In the genomic region with DNA sequence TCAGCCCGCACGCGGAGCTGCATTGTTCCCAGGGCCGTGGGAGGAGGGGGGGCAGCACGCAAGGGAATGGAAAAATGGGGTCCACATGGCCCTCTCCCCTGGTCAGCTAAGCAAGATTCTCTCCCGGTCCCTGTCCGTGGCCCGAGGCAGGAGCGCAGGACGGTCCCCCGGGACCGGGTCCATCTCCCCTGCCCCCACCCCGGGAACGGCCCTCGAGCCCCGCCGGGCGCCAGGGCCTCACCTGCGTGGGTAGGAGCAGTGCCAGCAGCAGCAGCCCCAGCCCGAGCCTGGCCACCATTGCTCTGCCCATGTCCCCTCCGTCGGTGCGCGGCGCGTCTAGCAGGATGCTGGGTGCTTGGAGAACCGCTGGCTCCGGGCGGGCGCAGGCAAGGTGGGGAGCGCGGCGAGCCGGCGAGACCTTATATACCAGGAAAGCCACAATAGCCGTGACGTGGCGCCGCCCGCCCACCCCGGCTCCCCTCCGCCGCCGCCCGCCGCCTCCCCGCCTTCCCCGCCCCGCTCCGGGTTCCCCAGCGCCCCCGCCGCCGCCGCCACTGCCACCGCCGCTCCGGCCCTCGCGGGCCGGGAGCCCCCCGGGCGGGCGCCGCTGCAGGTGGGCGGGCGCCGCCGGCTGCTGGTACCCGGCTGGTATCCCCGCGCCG, we compare ENCODE assay signal across 8 cellular contexts. TPM values are rescaled to one million over a fixed set of nuclear protein-coding genes. Genes with fewer than 3 reads are reported as not detected.
A peak's percentile ranks its signal among the peaks of the same experiment; 100 is the strongest.
DNase-seq lines count a peak whose midpoint lies in the region; ATAC-seq, FAIRE-seq and TF ChIP-seq lines count a peak whose summit lies in the region.

A gene with protein sequence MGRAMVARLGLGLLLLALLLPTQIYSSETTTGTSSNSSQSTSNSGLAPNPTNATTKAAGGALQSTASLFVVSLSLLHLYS (minus strand): TSS at position 393 of the 662 bp plus-strand sequence. CDS start 83 bp downstream, at position 310.

- peak within 1 kb of the TSS; percentile 64 for H2AFZ ChIP-seq in parathyroid adenoma

- peak within 1 kb of the TSS; percentile 40 for H3K4me3 ChIP-seq in parathyroid adenoma (ENCODE audit: low read depth, low read length)

- DNase-seq in DMS79 treated with DMSO at 0.1 percent for 48 hours (lab: John Stamatoyannopoulos, UW) (peak; percentile 71), NCI-H146 treated with DMSO at 0.1 percent for 48 hours (lab: John Stamatoyannopoulos, UW; ENCODE audit: unreplicated experiment) (peak; percentile 65), frontal cortex (ENCODE audit: low spot score in 2 of 2) (no peak), pons (ENCODE audit: low spot score) (no peak), sciatic nerve (ENCODE audit: low spot score) (no peak)
- peak; percentile 38 for DNase-seq in activated CD8-positive, alpha-beta T cell treated with anti-CD3 and anti-CD28 coated beads for 36 hours

- H3K27me3 ChIP-seq in parathyroid adenoma (ENCODE audit: control insufficient read depth, insufficient read depth, low read length), result no peaks in the 10 kb centered on the region

- POLR2A ChIA-PET in activated CD8-positive, alpha-beta T cell treated with anti-CD3 and anti-CD28 coated beads for 36 hours (lab: Charles Lee), result interaction anchor here (0.8 kb wide), 1 partner anchor 159 kb away, joined by 3 read pairs; no protein-coding TSS in a partner anchor

- no peaks in the 10 kb centered on the region for H3K36me3 Mint-ChIP-seq in activated CD8-positive, alpha-beta T cell treated with anti-CD3 and anti-CD28 coated beads for 36 hours (ENCODE audit: low read depth)

- peak within 1 kb of the TSS; percentile 74 for H3K4me2 ChIP-seq in parathyroid adenoma (ENCODE audit: low read length)

- peaks cover 2% of the 10 kb centered on the region for H3K4me1 Mint-ChIP-seq in activated CD8-positive, alpha-beta T cell treated with anti-CD3 and anti-CD28 coated beads for 36 hours (ENCODE audit: low read depth)

- peak; percentile 17 for ATAC-seq in GM21825 (IDR thresholded peaks at IDR 0.05; ENCODE audit: unreplicated experiment)
- peak; percentile 47 for ATAC-seq in activated CD8-positive, alpha-beta T cell treated with anti-CD3 and anti-CD28 coated beads for 36 hours
- ATAC-seq in sciatic nerve, result no peak

- H3K9me3 Mint-ChIP-seq in activated CD8-positive, alpha-beta T cell treated with anti-CD3 and anti-CD28 coated beads for 36 hours, result no peaks in the 10 kb centered on the region

- no peaks in the 10 kb centered on the region for H3K9me3 ChIP-seq in parathyroid adenoma (ENCODE audit: control insufficient read depth, low read length)

- CTCF ChIA-PET in activated CD8-positive, alpha-beta T cell treated with anti-CD3 and anti-CD28 coated beads for 36 hours (lab: Charles Lee), result no interaction called here

- H3K27ac Mint-ChIP-seq in activated CD8-positive, alpha-beta T cell treated with anti-CD3 and anti-CD28 coated beads for 36 hours, result no peak within 1 kb of the TSS

- peaks cover 3% of the 10 kb centered on the region for H3K4me1 ChIP-seq in parathyroid adenoma

- H3K27me3 Mint-ChIP-seq in activated CD8-positive, alpha-beta T cell treated with anti-CD3 and anti-CD28 coated beads for 36 hours, result peaks cover 50% of the 10 kb centered on the region

- no peak for TF ChIP-seq CTCF in activated CD8-positive, alpha-beta T cell treated with anti-CD3 and anti-CD28 coated beads for 36 hours (IDR thresholded peaks at IDR 0.05)
- TF ChIP-seq CTCF in parathyroid adenoma (IDR thresholded peaks at IDR 0.05), result no peak

- no peaks in the 10 kb centered on the region for H3K36me3 ChIP-seq in parathyroid adenoma (ENCODE audit: control insufficient read depth, insufficient read depth, low read length)

- no peak within 1 kb of the TSS for H3K9ac ChIP-seq in parathyroid adenoma

- intact Hi-C loops in activated CD8-positive, alpha-beta T cell treated with anti-CD3 and anti-CD28 coated beads for 36 hours (cut with micrococcal nuclease), result loop anchor here (10.0 kb wide), 1 partner anchor 640 kb away; no protein-coding TSS in a partner anchor
- intact Hi-C loops in sciatic nerve (cut with DNase I), result no loop called here

- no peaks in the 10 kb centered on the region for H3K79me2 ChIP-seq in parathyroid adenoma

- H3K27ac ChIP-seq in parathyroid adenoma, result no peak within 1 kb of the TSS

- peak within 1 kb of the TSS; percentile 43 for H3K4me3 Mint-ChIP-seq in activated CD8-positive, alpha-beta T cell treated with anti-CD3 and anti-CD28 coated beads for 36 hours

- FAIRE-seq in frontal cortex (lab: Jason Lieb, UNC), result no peak

RNA-seq across cellular contexts. Expression of the gene that starts here (rescaled TPM):
- 1 to 10 TPM in 1 of 2 experiments, under 1 TPM in 1; 0.54 to 1.4 TPM for total RNA-seq in activated CD8-positive, alpha-beta T cell treated with anti-CD3 and anti-CD28 coated beads for 36 hours
- total RNA-seq in frontal cortex, result 1,434 TPM
- 3.3 TPM for total RNA-seq in sciatic nerve

Comparison
In these comparisons a context has a peak if more than half of its experiments do, and no peak if none do; other contexts are left out.
1. RNA of the gene that starts here (total RNA-seq): 1,434 TPM in frontal cortex (single experiment); 3.3 TPM in sciatic nerve (single experiment) and 0.54 to 1.4 TPM in activated CD8-positive, alpha-beta T cell treated with anti-CD3 and anti-CD28 coated beads for 36 hours; every median in the first group is over 100 times any median in the second.
2. DNase-seq: peak in DMS79 treated with DMSO at 0.1 percent for 48 hours (single experiment), NCI-H146 treated with DMSO at 0.1 percent for 48 hours (single experiment) and activated CD8-positive, alpha-beta T cell treated with anti-CD3 and anti-CD28 coated beads for 36 hours (single experiment); none in frontal cortex (0 of 2), pons (single experiment) and sciatic nerve (single experiment).